17 cellular contexts compared by ENCODE assay signal in genomic region chr12:16474801-16475200, GRCh38.
DNase-seq lines count a peak whose midpoint lies in the region; ATAC-seq and TF ChIP-seq lines count a peak whose summit lies in the region.
"Had no signal": no experiment of that assay in that cellular context is flagged by ENCODE, and none has a peak within 500 bp of the region (broad histone marks: within the 10 kb centered on the region; RNA-seq: fewer than 3 reads in every experiment).

No MANE protein-coding gene starts in this region.

- H3F3A ChIP-seq in neural progenitor cell (ENCODE audit: low read depth), result no peaks in the 10 kb centered on the region

- no peak overlapping the region for H3K4me3 ChIP-seq in neural progenitor cell
- H3K4me3 ChIP-seq: BLaER1 treated with 17β-estradiol and CSF1 and Interleukin-3, amounts not matched to agents 10 nM and 100 nM; HAP-1 had no signal

- no peak overlapping the region for H3K27ac Mint-ChIP-seq in neural progenitor cell
- H3K27ac Mint-ChIP-seq: CD4-positive, CD25-positive, alpha-beta regulatory T cell had no signal

- no peaks in the 10 kb centered on the region for H4K20me1 ChIP-seq in neural progenitor cell (ENCODE audit: low read depth)
- H4K20me1 ChIP-seq: BLaER1 treated with 17β-estradiol and CSF1 and Interleukin-3, amounts not matched to agents 10 nM and 100 nM had no signal

- H3K27me3 ChIP-seq in neural progenitor cell, result no peaks in the 10 kb centered on the region
- H3K27me3 ChIP-seq: BLaER1 treated with 17β-estradiol and CSF1 and Interleukin-3, amounts not matched to agents 10 nM and 100 nM had no signal

- DNase-seq in NCI-H345 treated with DMSO at 0.1 percent for 48 hours (lab: John Stamatoyannopoulos, UW; ENCODE audit: unreplicated experiment), result peak; percentile 10
- no peak for DNase-seq in NCI-H345 (lab: John Stamatoyannopoulos, UW)
- peak; percentile 86 for DNase-seq in NCI-H1417 treated with DMSO at 0.1 percent for 48 hours (lab: John Stamatoyannopoulos, UW)
- DNase-seq in NCI-H2227 treated with DMSO at 0.1 percent for 48 hours (lab: John Stamatoyannopoulos, UW), result peak; percentile 44
- DNase-seq in neural progenitor cell (ENCODE audit: low spot score), result peak; percentile 32
- DNase-seq in COLO668 (lab: John Stamatoyannopoulos, UW; ENCODE audit: unreplicated experiment), result no peak
- DNase-seq: ACHN; Calu3; CD4-positive, CD25-positive, alpha-beta regulatory T cell; DMS 273 treated with DMSO at 0.1 percent for 48 hours; DND-41; GDM1; GOT3 had no signal

- H3K4me1 Mint-ChIP-seq in neural progenitor cell, result no peaks in the 10 kb centered on the region

- H3K9me3 Mint-ChIP-seq in neural progenitor cell, result no peaks in the 10 kb centered on the region

- peaks cover 7% of the 10 kb centered on the region for H3K4me1 ChIP-seq in neural progenitor cell
- H3K4me1 ChIP-seq: BLaER1 treated with 17β-estradiol and CSF1 and Interleukin-3, amounts not matched to agents 10 nM and 100 nM; HAP-1 had no signal

- H3K36me3 Mint-ChIP-seq in neural progenitor cell, result no peaks in the 10 kb centered on the region
- H3K36me3 Mint-ChIP-seq: CD4-positive, CD25-positive, alpha-beta regulatory T cell had no signal

- H3K27me3 Mint-ChIP-seq in neural progenitor cell (ENCODE audit: insufficient read depth, low read depth), result no peaks in the 10 kb centered on the region
- H3K27me3 Mint-ChIP-seq: CD4-positive, CD25-positive, alpha-beta regulatory T cell had no signal

- no peak overlapping the region for H3K4me2 ChIP-seq in neural progenitor cell
- H3K4me2 ChIP-seq: BLaER1 treated with 17β-estradiol and CSF1 and Interleukin-3, amounts not matched to agents 10 nM and 100 nM had no signal

- no peak overlapping the region for H3K9ac ChIP-seq in neural progenitor cell
- H3K9ac ChIP-seq: BLaER1 treated with 17β-estradiol and CSF1 and Interleukin-3, amounts not matched to agents 10 nM and 100 nM had no signal

- no peak for ATAC-seq in GM21360 (IDR thresholded peaks at IDR 0.05; ENCODE audit: unreplicated experiment)
- ATAC-seq: HepG2 had no signal

- TF ChIP-seq CTCF in neural progenitor cell (IDR thresholded peaks at IDR 0.05), result no peak

- no peak overlapping the region for H2AFZ ChIP-seq in neural progenitor cell (replicated peaks)

- H3K9me3 ChIP-seq in neural progenitor cell (ENCODE audit: low read depth), result no peaks in the 10 kb centered on the region
- H3K9me3 ChIP-seq: BLaER1 treated with 17β-estradiol and CSF1 and Interleukin-3, amounts not matched to agents 10 nM and 100 nM; HAP-1 had no signal

- no peak overlapping the region for H3K4me3 Mint-ChIP-seq in neural progenitor cell
- H3K4me3 Mint-ChIP-seq: CD4-positive, CD25-positive, alpha-beta regulatory T cell had no signal

- H3K79me2 ChIP-seq in neural progenitor cell (ENCODE audit: low read depth), result no peaks in the 10 kb centered on the region

- no peak overlapping the region for H3K27ac ChIP-seq in neural progenitor cell
- H3K27ac ChIP-seq: BLaER1 treated with 17β-estradiol and CSF1 and Interleukin-3, amounts not matched to agents 10 nM and 100 nM had no signal

- H3K36me3 ChIP-seq in neural progenitor cell, result no peaks in the 10 kb centered on the region
- H3K36me3 ChIP-seq: BLaER1 treated with 17β-estradiol and CSF1 and Interleukin-3, amounts not matched to agents 10 nM and 100 nM; HAP-1 had no signal

Comparison
In these comparisons a context has a peak if more than half of its experiments do, and no peak if none do; other contexts are left out.
1. DNase-seq: peak in NCI-H345 treated with DMSO at 0.1 percent for 48 hours (single experiment), NCI-H1417 treated with DMSO at 0.1 percent for 48 hours (single experiment), NCI-H2227 treated with DMSO at 0.1 percent for 48 hours (single experiment) and neural progenitor cell (single experiment); none in NCI-H345 (single experiment) and COLO668 (single experiment).